1 cellular context compared by ENCODE assay signal in the genomic region with DNA sequence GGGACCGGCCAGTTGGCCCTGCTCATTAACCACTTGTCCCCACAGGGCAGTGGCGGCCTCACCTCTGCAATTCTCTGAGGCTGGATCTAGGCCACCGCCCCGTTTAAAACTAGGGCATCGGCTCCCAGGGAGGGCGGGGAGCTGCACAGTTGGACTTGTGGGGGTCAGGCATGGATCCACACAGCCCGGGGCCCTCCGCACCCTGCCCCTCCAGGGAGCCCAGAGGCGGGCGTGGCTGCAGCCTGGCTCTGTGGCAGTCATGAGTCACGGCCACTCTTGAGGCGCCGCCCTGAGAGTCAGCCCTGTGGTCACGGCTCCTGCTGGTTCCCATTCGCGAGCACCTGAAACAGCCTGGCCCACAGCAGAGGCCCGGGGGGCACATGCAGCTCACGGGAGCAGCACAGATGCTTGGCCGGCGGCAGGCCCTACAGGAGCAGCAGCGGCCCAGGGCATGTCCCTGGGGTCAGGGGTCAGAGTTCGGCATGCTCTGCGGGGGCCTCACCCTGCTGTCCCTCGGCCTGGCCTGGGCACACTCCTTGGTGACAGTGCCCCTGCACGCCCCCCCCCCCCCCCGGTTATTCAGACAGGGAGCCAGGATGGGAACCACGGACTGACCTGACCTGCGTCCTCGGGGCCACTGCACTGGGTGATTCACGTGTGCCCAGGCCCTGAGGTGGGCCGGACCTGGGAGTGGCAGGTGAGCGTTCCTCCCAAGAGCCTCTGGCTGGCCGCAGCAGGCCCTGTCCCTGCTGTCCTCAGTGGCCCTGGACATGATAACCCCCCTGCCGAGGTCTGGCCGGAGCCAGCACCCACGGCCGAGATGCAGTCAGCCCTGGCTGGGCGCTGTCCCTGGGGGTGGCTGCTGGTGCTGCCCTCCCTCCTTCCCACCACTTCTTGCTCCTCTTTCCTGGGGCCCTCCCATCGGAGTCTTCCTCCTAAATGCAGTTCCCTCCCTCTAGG.
TF ChIP-seq lines count a peak whose summit lies in the region.

No MANE protein-coding gene starts in this region.

TF ChIP-seq in K562, 482 proteins besides CTCF, POLR2A, EP300 and RAD21 (continued from another document):
- TF ChIP-seq, protein P1, sequence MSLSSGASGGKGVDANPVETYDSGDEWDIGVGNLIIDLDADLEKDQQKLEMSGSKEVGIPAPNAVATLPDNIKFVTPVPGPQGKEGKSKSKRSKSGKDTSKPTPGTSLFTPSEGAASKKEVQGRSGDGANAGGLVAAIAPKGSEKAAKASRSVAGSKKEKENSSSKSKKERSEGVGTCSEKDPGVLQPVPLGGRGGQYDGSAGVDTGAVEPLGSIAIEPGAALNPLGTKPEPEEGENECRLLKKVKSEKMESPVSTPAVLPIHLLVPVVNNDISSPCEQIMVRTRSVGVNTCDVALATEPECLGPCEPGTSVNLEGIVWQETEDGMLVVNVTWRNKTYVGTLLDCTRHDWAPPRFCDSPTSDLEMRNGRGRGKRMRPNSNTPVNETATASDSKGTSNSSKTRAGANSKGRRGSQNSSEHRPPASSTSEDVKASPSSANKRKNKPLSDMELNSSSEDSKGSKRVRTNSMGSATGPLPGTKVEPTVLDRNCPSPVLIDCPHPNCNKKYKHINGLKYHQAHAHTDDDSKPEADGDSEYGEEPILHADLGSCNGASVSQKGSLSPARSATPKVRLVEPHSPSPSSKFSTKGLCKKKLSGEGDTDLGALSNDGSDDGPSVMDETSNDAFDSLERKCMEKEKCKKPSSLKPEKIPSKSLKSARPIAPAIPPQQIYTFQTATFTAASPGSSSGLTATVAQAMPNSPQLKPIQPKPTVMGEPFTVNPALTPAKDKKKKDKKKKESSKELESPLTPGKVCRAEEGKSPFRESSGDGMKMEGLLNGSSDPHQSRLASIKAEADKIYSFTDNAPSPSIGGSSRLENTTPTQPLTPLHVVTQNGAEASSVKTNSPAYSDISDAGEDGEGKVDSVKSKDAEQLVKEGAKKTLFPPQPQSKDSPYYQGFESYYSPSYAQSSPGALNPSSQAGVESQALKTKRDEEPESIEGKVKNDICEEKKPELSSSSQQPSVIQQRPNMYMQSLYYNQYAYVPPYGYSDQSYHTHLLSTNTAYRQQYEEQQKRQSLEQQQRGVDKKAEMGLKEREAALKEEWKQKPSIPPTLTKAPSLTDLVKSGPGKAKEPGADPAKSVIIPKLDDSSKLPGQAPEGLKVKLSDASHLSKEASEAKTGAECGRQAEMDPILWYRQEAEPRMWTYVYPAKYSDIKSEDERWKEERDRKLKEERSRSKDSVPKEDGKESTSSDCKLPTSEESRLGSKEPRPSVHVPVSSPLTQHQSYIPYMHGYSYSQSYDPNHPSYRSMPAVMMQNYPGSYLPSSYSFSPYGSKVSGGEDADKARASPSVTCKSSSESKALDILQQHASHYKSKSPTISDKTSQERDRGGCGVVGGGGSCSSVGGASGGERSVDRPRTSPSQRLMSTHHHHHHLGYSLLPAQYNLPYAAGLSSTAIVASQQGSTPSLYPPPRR (CRISPR knock-in tag; IDR thresholded peaks at IDR 0.05; ENCODE audit: borderline replicate concordance), result no peak
- TF ChIP-seq JUND (IDR thresholded peaks at IDR 0.05; ENCODE audit: borderline replicate concordance, low read depth, low read length), result peak; percentile 24; the same call in 1 of the 2 replicates
- no peak for TF ChIP-seq JUND (tag; IDR thresholded peaks at IDR 0.05; ENCODE audit: borderline replicate concordance, low read depth, low read length)
- TF ChIP-seq BHLHE40 (IDR thresholded peaks at IDR 0.05; ENCODE audit: low read length), result peak; percentile 47; the same call in 1 of the 2 replicates
- no peak for TF ChIP-seq ARNT (IDR thresholded peaks at IDR 0.05)
- TF ChIP-seq, protein P2, sequence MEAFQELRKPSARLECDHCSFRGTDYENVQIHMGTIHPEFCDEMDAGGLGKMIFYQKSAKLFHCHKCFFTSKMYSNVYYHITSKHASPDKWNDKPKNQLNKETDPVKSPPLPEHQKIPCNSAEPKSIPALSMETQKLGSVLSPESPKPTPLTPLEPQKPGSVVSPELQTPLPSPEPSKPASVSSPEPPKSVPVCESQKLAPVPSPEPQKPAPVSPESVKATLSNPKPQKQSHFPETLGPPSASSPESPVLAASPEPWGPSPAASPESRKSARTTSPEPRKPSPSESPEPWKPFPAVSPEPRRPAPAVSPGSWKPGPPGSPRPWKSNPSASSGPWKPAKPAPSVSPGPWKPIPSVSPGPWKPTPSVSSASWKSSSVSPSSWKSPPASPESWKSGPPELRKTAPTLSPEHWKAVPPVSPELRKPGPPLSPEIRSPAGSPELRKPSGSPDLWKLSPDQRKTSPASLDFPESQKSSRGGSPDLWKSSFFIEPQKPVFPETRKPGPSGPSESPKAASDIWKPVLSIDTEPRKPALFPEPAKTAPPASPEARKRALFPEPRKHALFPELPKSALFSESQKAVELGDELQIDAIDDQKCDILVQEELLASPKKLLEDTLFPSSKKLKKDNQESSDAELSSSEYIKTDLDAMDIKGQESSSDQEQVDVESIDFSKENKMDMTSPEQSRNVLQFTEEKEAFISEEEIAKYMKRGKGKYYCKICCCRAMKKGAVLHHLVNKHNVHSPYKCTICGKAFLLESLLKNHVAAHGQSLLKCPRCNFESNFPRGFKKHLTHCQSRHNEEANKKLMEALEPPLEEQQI (IDR thresholded peaks at IDR 0.05), result no peak
- TF ChIP-seq, protein P3, sequence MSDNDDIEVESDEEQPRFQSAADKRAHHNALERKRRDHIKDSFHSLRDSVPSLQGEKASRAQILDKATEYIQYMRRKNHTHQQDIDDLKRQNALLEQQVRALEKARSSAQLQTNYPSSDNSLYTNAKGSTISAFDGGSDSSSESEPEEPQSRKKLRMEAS (CRISPR knock-in tag; IDR thresholded peaks at IDR 0.05), result peak; percentile 62
- TF ChIP-seq SIRT6 (IDR thresholded peaks at IDR 0.05; ENCODE audit: low read depth, low read length), result no peak
- TF ChIP-seq ZNF766 (CRISPR knock-in tag; conservative IDR thresholded peaks at IDR 0.05), result no peak
- TF ChIP-seq MTA3 (IDR thresholded peaks at IDR 0.05; ENCODE audit: borderline replicate concordance), result no peak
- TF ChIP-seq NR2C1 (IDR thresholded peaks at IDR 0.05), result peak; percentile 63; the same call in 1 of the 2 replicates
- peak; percentile 67; the same call in 1 of the 2 replicates for TF ChIP-seq NR2C1 (tag; IDR thresholded peaks at IDR 0.05)
- TF ChIP-seq ZNF175 (CRISPR knock-in tag; IDR thresholded peaks at IDR 0.05; ENCODE audit: low read depth), result no peak
- TF ChIP-seq, protein P4, sequence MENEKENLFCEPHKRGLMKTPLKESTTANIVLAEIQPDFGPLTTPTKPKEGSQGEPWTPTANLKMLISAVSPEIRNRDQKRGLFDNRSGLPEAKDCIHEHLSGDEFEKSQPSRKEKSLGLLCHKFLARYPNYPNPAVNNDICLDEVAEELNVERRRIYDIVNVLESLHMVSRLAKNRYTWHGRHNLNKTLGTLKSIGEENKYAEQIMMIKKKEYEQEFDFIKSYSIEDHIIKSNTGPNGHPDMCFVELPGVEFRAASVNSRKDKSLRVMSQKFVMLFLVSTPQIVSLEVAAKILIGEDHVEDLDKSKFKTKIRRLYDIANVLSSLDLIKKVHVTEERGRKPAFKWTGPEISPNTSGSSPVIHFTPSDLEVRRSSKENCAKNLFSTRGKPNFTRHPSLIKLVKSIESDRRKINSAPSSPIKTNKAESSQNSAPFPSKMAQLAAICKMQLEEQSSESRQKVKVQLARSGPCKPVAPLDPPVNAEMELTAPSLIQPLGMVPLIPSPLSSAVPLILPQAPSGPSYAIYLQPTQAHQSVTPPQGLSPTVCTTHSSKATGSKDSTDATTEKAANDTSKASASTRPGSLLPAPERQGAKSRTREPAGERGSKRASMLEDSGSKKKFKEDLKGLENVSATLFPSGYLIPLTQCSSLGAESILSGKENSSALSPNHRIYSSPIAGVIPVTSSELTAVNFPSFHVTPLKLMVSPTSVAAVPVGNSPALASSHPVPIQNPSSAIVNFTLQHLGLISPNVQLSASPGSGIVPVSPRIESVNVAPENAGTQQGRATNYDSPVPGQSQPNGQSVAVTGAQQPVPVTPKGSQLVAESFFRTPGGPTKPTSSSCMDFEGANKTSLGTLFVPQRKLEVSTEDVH (IDR thresholded peaks at IDR 0.05; ENCODE audit: low read depth, partially characterized antibody), result no peak
- TF ChIP-seq U2AF2 (optimal IDR thresholded peaks at IDR 0.05; ENCODE audit: low read depth, low read length), result no peak
- TF ChIP-seq HNRNPUL1 (IDR thresholded peaks at IDR 0.05; ENCODE audit: low read length), result no peak
- no peak for TF ChIP-seq EP400 (IDR thresholded peaks at IDR 0.05)
- no peak for TF ChIP-seq RHOXF2B (CRISPR knock-in tag; conservative IDR thresholded peaks at IDR 0.05)
- TF ChIP-seq ZNF347 (CRISPR knock-in tag; IDR thresholded peaks at IDR 0.05; ENCODE audit: low read depth), result no peak
- peak; percentile 57; the same call in 1 of the 2 replicates for TF ChIP-seq MYNN (IDR thresholded peaks at IDR 0.05)
- no peak for TF ChIP-seq MYNN (CRISPR knock-in tag; IDR thresholded peaks at IDR 0.05)
- no peak for TF ChIP-seq ZBED1 (IDR thresholded peaks at IDR 0.05)
- TF ChIP-seq ZNF551 (CRISPR knock-in tag; IDR thresholded peaks at IDR 0.05), result no peak
- TF ChIP-seq, protein P5, sequence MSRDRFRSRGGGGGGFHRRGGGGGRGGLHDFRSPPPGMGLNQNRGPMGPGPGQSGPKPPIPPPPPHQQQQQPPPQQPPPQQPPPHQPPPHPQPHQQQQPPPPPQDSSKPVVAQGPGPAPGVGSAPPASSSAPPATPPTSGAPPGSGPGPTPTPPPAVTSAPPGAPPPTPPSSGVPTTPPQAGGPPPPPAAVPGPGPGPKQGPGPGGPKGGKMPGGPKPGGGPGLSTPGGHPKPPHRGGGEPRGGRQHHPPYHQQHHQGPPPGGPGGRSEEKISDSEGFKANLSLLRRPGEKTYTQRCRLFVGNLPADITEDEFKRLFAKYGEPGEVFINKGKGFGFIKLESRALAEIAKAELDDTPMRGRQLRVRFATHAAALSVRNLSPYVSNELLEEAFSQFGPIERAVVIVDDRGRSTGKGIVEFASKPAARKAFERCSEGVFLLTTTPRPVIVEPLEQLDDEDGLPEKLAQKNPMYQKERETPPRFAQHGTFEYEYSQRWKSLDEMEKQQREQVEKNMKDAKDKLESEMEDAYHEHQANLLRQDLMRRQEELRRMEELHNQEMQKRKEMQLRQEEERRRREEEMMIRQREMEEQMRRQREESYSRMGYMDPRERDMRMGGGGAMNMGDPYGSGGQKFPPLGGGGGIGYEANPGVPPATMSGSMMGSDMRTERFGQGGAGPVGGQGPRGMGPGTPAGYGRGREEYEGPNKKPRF (IDR thresholded peaks at IDR 0.05; ENCODE audit: low read depth, low read length), result no peak
- TF ChIP-seq, protein P6, sequence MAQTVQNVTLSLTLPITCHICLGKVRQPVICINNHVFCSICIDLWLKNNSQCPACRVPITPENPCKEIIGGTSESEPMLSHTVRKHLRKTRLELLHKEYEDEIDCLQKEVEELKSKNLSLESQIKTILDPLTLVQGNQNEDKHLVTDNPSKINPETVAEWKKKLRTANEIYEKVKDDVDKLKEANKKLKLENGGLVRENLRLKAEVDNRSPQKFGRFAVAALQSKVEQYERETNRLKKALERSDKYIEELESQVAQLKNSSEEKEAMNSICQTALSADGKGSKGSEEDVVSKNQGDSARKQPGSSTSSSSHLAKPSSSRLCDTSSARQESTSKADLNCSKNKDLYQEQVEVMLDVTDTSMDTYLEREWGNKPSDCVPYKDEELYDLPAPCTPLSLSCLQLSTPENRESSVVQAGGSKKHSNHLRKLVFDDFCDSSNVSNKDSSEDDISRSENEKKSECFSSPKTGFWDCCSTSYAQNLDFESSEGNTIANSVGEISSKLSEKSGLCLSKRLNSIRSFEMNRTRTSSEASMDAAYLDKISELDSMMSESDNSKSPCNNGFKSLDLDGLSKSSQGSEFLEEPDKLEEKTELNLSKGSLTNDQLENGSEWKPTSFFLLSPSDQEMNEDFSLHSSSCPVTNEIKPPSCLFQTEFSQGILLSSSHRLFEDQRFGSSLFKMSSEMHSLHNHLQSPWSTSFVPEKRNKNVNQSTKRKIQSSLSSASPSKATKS (CRISPR knock-in tag; IDR thresholded peaks at IDR 0.05), result no peak
- no peak for TF ChIP-seq HNRNPK (IDR thresholded peaks at IDR 0.05; ENCODE audit: low read depth, low read length, poor library complexity, severe bottlenecking)
